ENCODE assay signal across 8 cellular contexts in genomic region chr6:111480988-111481830, GRCh38. TPM values are rescaled to one million over a fixed set of nuclear protein-coding genes. Genes with fewer than 3 reads are reported as not detected.
A peak's percentile ranks its signal among the peaks of the same experiment; 100 is the strongest.
DNase-seq lines count a peak whose midpoint lies in the region; ATAC-seq lines count a peak whose summit lies in the region.

No MANE protein-coding gene starts in this region.

- intact Hi-C loops in naive thymus-derived CD4-positive, alpha-beta T cell (cut with micrococcal nuclease), result loop anchor here (5.0 to 10.0 kb wide), 8 partner anchors 271 to 1996 kb away; partner anchors contain the start of genes AMD1 (in 1 of the 2), FYN (in 1 of the 2), SLC16A10 (in 1 of the 2) and ZBTB24 (in 1 of the 2)

- H3K27ac ChIP-seq in naive thymus-derived CD4-positive, alpha-beta T cell (ENCODE audit: low read depth, low read length), result peak overlapping the region; percentile 99

- H3K36me3 ChIP-seq in naive thymus-derived CD4-positive, alpha-beta T cell (ENCODE audit: control insufficient read depth in 2 of 3, insufficient read depth in 3 of 3, low read length in 3 of 3), result peaks cover 0 to 12% (median 0%) of the 10 kb centered on the region in 3 experiments

- H3K27ac Mint-ChIP-seq in naive thymus-derived CD4-positive, alpha-beta T cell, result peak overlapping the region in 8 of 9 donors; percentile 82 to 99 (median 94)

- peaks cover 26 to 56% (median 51%) of the 10 kb centered on the region in 7 donors for H3K4me1 Mint-ChIP-seq in naive thymus-derived CD4-positive, alpha-beta T cell

- ATAC-seq in naive thymus-derived CD4-positive, alpha-beta T cell, result no peak
- ATAC-seq in HG03045 (IDR thresholded peaks at IDR 0.05; ENCODE audit: unreplicated experiment), result no peak

- H3K9me3 ChIP-seq in naive thymus-derived CD4-positive, alpha-beta T cell (ENCODE audit: control insufficient read depth in 2 of 3, low read length in 3 of 3), result no peaks in the 10 kb centered on the region

- H3K27me3 Mint-ChIP-seq in naive thymus-derived CD4-positive, alpha-beta T cell, result peaks cover 0 to 3% (median 0%) of the 10 kb centered on the region in 5 donors

- peaks cover 13 to 21% of the 10 kb centered on the region in 2 donors for H3K4me1 ChIP-seq in naive thymus-derived CD4-positive, alpha-beta T cell (ENCODE audit: control insufficient read depth in 2 of 2, insufficient read depth in 2 of 2, low read length in 2 of 2)

- peak; percentile 23 for DNase-seq in DMS53 (lab: John Stamatoyannopoulos, UW)
- no peak for DNase-seq in DMS53 treated with DMSO at 0.1 percent for 48 hours (lab: John Stamatoyannopoulos, UW; ENCODE audit: unreplicated experiment)
- DNase-seq in NCI-H69 (lab: John Stamatoyannopoulos, UW), result peak; percentile 61
- peak; percentile 19 for DNase-seq in cerebellum (ENCODE audit: low spot score)
- DNase-seq in naive thymus-derived CD4-positive, alpha-beta T cell, result no peak
- DNase-seq in MV-4-11 (lab: John Stamatoyannopoulos, UW), result no peak
- DNase-seq in anterior cingulate cortex (lab: John Stamatoyannopoulos, UW), result no peak

- POLR2A ChIA-PET in naive thymus-derived CD4-positive, alpha-beta T cell (lab: Charles Lee), result interaction anchor here (0.6 to 1.1 kb wide), 3 partner anchors 95 to 222 kb away, joined by 3 to 5 read pairs (median 4); a partner anchor contains a TSS

- CTCF ChIA-PET in naive thymus-derived CD4-positive, alpha-beta T cell (lab: Charles Lee), result interaction anchor here (1.7 kb wide), 1 partner anchor 222 kb away, joined by 8 read pairs; a partner anchor contains a TSS

- peaks cover 0 to 1% (median 0%) of the 10 kb centered on the region in 5 donors for H3K36me3 Mint-ChIP-seq in naive thymus-derived CD4-positive, alpha-beta T cell

- H3K27me3 ChIP-seq in naive thymus-derived CD4-positive, alpha-beta T cell (ENCODE audit: control insufficient read depth in 2 of 2, insufficient read depth in 2 of 2, low read length in 2 of 2), result no peaks in the 10 kb centered on the region

- peak overlapping the region; percentile 93 to 100 (median 96) for H3K4me3 Mint-ChIP-seq in naive thymus-derived CD4-positive, alpha-beta T cell

- peak overlapping the region; percentile 93 for H3K4me3 ChIP-seq in naive thymus-derived CD4-positive, alpha-beta T cell (ENCODE audit: low read length)

- no peaks in the 10 kb centered on the region for H3K9me3 Mint-ChIP-seq in naive thymus-derived CD4-positive, alpha-beta T cell

RNA-seq across cellular contexts. Expression of gene REV3L, which starts 1.8 kb away (rescaled TPM):
- 95.2 TPM for total RNA-seq in cerebellum
- 10 to 100 TPM; 16.1 to 31.8 (median 26.8) TPM for total RNA-seq in naive thymus-derived CD4-positive, alpha-beta T cell
- 10 to 100 TPM in 1 of 2 donors, 1 to 10 TPM in 1; 8.6 to 14.8 TPM for polyA plus RNA-seq in naive thymus-derived CD4-positive, alpha-beta T cell

Comparison
In these comparisons a context has a peak if more than half of its experiments do, and no peak if none do; other contexts are left out.
1. DNase-seq: peak in DMS53 (single experiment), NCI-H69 (single experiment) and cerebellum (single experiment); none in DMS53 treated with DMSO at 0.1 percent for 48 hours (single experiment), naive thymus-derived CD4-positive, alpha-beta T cell (0 of 9), MV-4-11 (single experiment) and anterior cingulate cortex (0 of 58).